ENCODE assay signal across 18 cellular contexts in genomic region chr7:128894101-128894440, GRCh38.
"Had no signal": no experiment of that assay in that cellular context is flagged by ENCODE, and none has a peak within 500 bp of the region (broad histone marks: within the 10 kb centered on the region; RNA-seq: fewer than 3 reads in every experiment).

No MANE protein-coding gene starts in this region.

- H3K9me3 ChIP-seq: lower lobe of right lung, tibial artery, uterus had no signal

- H3K9me3 Mint-ChIP-seq: dendritic cell treated with granulocyte-macrophage colony-stimulating factor and Interleukin-4, amounts not matched to agents 40 ng/mL and 50 ng/mL, for 4 days had no signal

- ATAC-seq: left lobe of liver, lower lobe of right lung, right cardiac atrium had no signal

- H3K27ac Mint-ChIP-seq: dendritic cell treated with granulocyte-macrophage colony-stimulating factor and Interleukin-4, amounts not matched to agents 40 ng/mL and 50 ng/mL, for 4 days; memory B cell; mesothelial cell of epicardium; nephron had no signal

- H3K4me1 ChIP-seq: uterus had no signal

- H3K4me1 Mint-ChIP-seq: memory B cell, nephron had no signal

- DNase-seq: erythroblast; foreskin melanocyte; head of caudate nucleus; hippocampal formation; kidney glomerular epithelial cell; lower lobe of right lung; small intestine; stimulated activated CD4-positive, alpha-beta T cell treated with anti-CD3 and anti-CD28 coated beads, Interleukin-2, amount 100 ng/mL, for 48 hours; stimulated activated naive CD4-positive, alpha-beta T cell treated with Interleukin-2 at 50 U/mL for 16 hours; tibial artery; uterus had no signal

- H3K4me3 Mint-ChIP-seq: dendritic cell treated with granulocyte-macrophage colony-stimulating factor and Interleukin-4, amounts not matched to agents 40 ng/mL and 50 ng/mL, for 4 days; memory B cell; mesothelial cell of epicardium; nephron had no signal

- H3K36me3 ChIP-seq: lower lobe of right lung, tibial artery, upper lobe of left lung, uterus had no signal

- H3K27ac ChIP-seq: lower lobe of right lung, tibial artery, upper lobe of left lung, uterus had no signal

- H3K4me3 ChIP-seq: lower lobe of right lung, tibial artery, upper lobe of left lung, uterus had no signal
